In the genomic region with DNA sequence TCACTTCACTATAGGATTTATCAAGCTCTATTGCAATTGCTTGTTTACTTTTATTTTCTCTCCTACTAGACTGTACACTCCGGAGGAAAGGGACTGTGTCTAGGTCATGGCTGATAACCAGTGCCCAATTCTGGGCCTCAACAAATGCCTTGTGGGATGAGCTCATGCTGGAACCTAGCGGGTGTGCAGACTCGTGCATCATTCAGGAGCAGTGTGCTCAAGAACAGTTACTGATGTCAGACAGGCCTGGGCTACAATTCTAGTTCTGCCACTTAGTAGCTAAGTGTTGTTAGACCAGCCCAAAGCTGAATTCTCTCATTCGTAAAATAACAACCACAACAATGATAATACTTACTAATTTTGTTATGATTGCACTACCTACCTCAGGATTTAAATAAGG, we compare ENCODE assay signal across 1 cellular context.
TF ChIP-seq lines count a peak whose summit lies in the region.

No MANE protein-coding gene starts in this region.

TF ChIP-seq in A549, 52 proteins besides CTCF, POLR2A, EP300 and RAD21 (continued from another document):
- TF ChIP-seq, protein P1, sequence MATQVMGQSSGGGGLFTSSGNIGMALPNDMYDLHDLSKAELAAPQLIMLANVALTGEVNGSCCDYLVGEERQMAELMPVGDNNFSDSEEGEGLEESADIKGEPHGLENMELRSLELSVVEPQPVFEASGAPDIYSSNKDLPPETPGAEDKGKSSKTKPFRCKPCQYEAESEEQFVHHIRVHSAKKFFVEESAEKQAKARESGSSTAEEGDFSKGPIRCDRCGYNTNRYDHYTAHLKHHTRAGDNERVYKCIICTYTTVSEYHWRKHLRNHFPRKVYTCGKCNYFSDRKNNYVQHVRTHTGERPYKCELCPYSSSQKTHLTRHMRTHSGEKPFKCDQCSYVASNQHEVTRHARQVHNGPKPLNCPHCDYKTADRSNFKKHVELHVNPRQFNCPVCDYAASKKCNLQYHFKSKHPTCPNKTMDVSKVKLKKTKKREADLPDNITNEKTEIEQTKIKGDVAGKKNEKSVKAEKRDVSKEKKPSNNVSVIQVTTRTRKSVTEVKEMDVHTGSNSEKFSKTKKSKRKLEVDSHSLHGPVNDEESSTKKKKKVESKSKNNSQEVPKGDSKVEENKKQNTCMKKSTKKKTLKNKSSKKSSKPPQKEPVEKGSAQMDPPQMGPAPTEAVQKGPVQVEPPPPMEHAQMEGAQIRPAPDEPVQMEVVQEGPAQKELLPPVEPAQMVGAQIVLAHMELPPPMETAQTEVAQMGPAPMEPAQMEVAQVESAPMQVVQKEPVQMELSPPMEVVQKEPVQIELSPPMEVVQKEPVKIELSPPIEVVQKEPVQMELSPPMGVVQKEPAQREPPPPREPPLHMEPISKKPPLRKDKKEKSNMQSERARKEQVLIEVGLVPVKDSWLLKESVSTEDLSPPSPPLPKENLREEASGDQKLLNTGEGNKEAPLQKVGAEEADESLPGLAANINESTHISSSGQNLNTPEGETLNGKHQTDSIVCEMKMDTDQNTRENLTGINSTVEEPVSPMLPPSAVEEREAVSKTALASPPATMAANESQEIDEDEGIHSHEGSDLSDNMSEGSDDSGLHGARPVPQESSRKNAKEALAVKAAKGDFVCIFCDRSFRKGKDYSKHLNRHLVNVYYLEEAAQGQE (IDR thresholded peaks at IDR 0.05) = no peak
